ENCODE assay signal across 8 cellular contexts in the genomic region with DNA sequence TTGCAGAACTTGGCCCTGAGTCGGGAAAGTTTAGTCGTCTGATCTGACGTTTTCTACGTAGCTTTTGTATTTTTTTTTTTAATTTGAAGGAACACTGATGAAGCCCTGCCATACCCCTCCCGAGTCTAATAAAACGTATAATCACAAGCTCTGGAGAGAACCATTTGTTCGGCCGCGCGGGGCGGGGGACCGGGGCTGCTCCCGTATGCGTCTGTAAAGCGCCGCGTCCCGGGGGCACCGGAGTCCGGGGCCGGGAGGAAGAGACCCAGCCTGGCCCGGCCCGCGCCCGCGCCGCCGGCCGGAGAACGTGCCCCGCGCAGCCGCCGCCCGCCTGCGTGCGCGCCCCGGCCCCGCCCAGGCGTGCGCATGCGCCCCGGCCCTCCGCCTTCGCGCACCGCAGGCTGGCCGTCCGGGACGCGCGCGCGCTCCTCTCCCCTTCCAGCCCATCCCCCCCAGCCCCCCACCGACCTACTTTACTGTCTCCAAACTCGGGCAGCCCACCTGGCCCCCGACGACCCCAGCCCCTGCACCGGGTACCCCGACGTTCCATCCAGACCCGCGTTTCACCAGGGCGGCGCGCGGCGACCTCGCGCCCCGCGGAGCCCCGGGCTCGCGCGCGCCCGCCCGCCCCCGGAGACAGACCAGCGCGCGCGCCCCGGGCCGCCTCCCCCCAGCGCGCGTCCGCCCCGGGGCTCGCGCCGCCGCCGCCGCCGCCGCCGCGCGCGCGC.
DNase-seq lines count a peak whose midpoint lies in the region; ATAC-seq and TF ChIP-seq lines count a peak whose summit lies in the region.

No MANE protein-coding gene starts in this region.

- H3K9me3 ChIP-seq in OCI-LY1 (ENCODE audit: low read length) (no peaks in the 10 kb centered on the region), mucosa of stomach (ENCODE audit: control insufficient read depth, low read length) (no peaks in the 10 kb centered on the region)

- H3K9ac ChIP-seq in OCI-LY1 (ENCODE audit: low read length) (peak overlapping the region; percentile 95), mucosa of stomach (ENCODE audit: low read length) (peak overlapping the region; percentile 83)

- DNase-seq in AG10803 (ENCODE audit: low read depth): peak; percentile 68
- peak; percentile 85 for DNase-seq in activated T-cell treated with anti-CD3 and anti-CD28 coated beads, Interleukin-2, amount 50 U/mL, for 24 hours
- DNase-seq in erythroblast (lab: John Stamatoyannopoulos, UW): peak; percentile 87 to 94
- peak; percentile 73 to 84 for DNase-seq in stimulated activated effector memory CD8-positive, alpha-beta T cell treated with anti-CD3 and anti-CD28 coated beads, Interleukin-12 subunit alpha, Interleukin-12 subunit beta, amount 100 ng/mL, for 72 hours (ENCODE audit: low spot score in 2 of 2)

- peaks cover 64% of the 10 kb centered on the region for H3K36me3 ChIP-seq in OCI-LY1 (ENCODE audit: insufficient read depth, low read length)
- peaks cover 15% of the 10 kb centered on the region for H3K36me3 ChIP-seq in mucosa of stomach (ENCODE audit: control insufficient read depth, insufficient read depth, low read length)

- H3K4me3 ChIP-seq in AG10803 (ENCODE audit: low read length) (peak overlapping the region; percentile 88), OCI-LY1 (ENCODE audit: low read depth, low read length, poor library complexity, severe bottlenecking) (peak overlapping the region; percentile 87), mucosa of stomach (ENCODE audit: low read length) (peak overlapping the region; percentile 31)

- peak; percentile 43 for ATAC-seq in GM19023 (IDR thresholded peaks at IDR 0.05; ENCODE audit: unreplicated experiment)
- ATAC-seq in HG03521 (IDR thresholded peaks at IDR 0.05; ENCODE audit: unreplicated experiment): peak; percentile 52
- peak; percentile 72 for ATAC-seq in stimulated activated effector memory CD8-positive, alpha-beta T cell treated with anti-CD3 and anti-CD28 coated beads, Interleukin-12 subunit alpha, Interleukin-12 subunit beta, amount 100 ng/mL, for 72 hours

- H3K9me3 Mint-ChIP-seq in activated T-cell treated with anti-CD3 and anti-CD28 coated beads, Interleukin-2, amount 50 U/mL, for 24 hours: no peaks in the 10 kb centered on the region
- H3K9me3 Mint-ChIP-seq in stimulated activated effector memory CD8-positive, alpha-beta T cell treated with anti-CD3 and anti-CD28 coated beads, Interleukin-12 subunit alpha, Interleukin-12 subunit beta, amount 100 ng/mL, for 72 hours: no peaks in the 10 kb centered on the region

- H3K4me1 ChIP-seq in OCI-LY1 (ENCODE audit: insufficient read depth, low read length, severe bottlenecking): peaks cover 37% of the 10 kb centered on the region
- H3K4me1 ChIP-seq in mucosa of stomach (ENCODE audit: control insufficient read depth, insufficient read depth, low read length): peaks cover 27% of the 10 kb centered on the region

- H3K79me2 ChIP-seq in OCI-LY1 (ENCODE audit: insufficient read depth, low read length): no peaks in the 10 kb centered on the region

- H3K27ac Mint-ChIP-seq in activated T-cell treated with anti-CD3 and anti-CD28 coated beads, Interleukin-2, amount 50 U/mL, for 24 hours: peak overlapping the region; percentile 97
- H3K27ac Mint-ChIP-seq in stimulated activated effector memory CD8-positive, alpha-beta T cell treated with anti-CD3 and anti-CD28 coated beads, Interleukin-12 subunit alpha, Interleukin-12 subunit beta, amount 100 ng/mL, for 72 hours: peak overlapping the region; percentile 98

- no peaks in the 10 kb centered on the region for H3K27me3 Mint-ChIP-seq in activated T-cell treated with anti-CD3 and anti-CD28 coated beads, Interleukin-2, amount 50 U/mL, for 24 hours

- no peaks in the 10 kb centered on the region for H3F3A ChIP-seq in OCI-LY1 (ENCODE audit: insufficient read depth, low read length)

- peak; percentile 74 for TF ChIP-seq POLR2A in erythroblast (IDR thresholded peaks at IDR 0.05; ENCODE audit: low read length)

- no peak for TF ChIP-seq CTCF in AG10803 (conservative IDR thresholded peaks at IDR 0.05; ENCODE audit: low read length)
- TF ChIP-seq CTCF in OCI-LY1 (IDR thresholded peaks at IDR 0.05; ENCODE audit: low read length): no peak

- H3K4me2 ChIP-seq in OCI-LY1 (ENCODE audit: low read length): peak overlapping the region; percentile 84

- peaks cover 40% of the 10 kb centered on the region for H3K4me1 Mint-ChIP-seq in activated T-cell treated with anti-CD3 and anti-CD28 coated beads, Interleukin-2, amount 50 U/mL, for 24 hours (ENCODE audit: low read depth)
- peaks cover 47% of the 10 kb centered on the region for H3K4me1 Mint-ChIP-seq in stimulated activated effector memory CD8-positive, alpha-beta T cell treated with anti-CD3 and anti-CD28 coated beads, Interleukin-12 subunit alpha, Interleukin-12 subunit beta, amount 100 ng/mL, for 72 hours

- H4K20me1 ChIP-seq in OCI-LY1 (ENCODE audit: insufficient read depth, low read length): no peaks in the 10 kb centered on the region

- H3K9me2 ChIP-seq in OCI-LY1 (ENCODE audit: low read depth, low read length): no peaks in the 10 kb centered on the region

- H2AFZ ChIP-seq in OCI-LY1 (ENCODE audit: low read length): no peak overlapping the region

- peak overlapping the region; percentile 85 for H3K27ac ChIP-seq in OCI-LY1 (ENCODE audit: low read depth, low read length, poor library complexity, severe bottlenecking)

- peaks cover 64% of the 10 kb centered on the region for H3K36me3 Mint-ChIP-seq in activated T-cell treated with anti-CD3 and anti-CD28 coated beads, Interleukin-2, amount 50 U/mL, for 24 hours (ENCODE audit: low read depth)
- H3K36me3 Mint-ChIP-seq in stimulated activated effector memory CD8-positive, alpha-beta T cell treated with anti-CD3 and anti-CD28 coated beads, Interleukin-12 subunit alpha, Interleukin-12 subunit beta, amount 100 ng/mL, for 72 hours: peaks cover 55% of the 10 kb centered on the region

- peak overlapping the region; percentile 93 for H3K4me3 Mint-ChIP-seq in activated T-cell treated with anti-CD3 and anti-CD28 coated beads, Interleukin-2, amount 50 U/mL, for 24 hours
- peak overlapping the region; percentile 91 for H3K4me3 Mint-ChIP-seq in stimulated activated effector memory CD8-positive, alpha-beta T cell treated with anti-CD3 and anti-CD28 coated beads, Interleukin-12 subunit alpha, Interleukin-12 subunit beta, amount 100 ng/mL, for 72 hours

- H3K27me3 ChIP-seq in OCI-LY1 (ENCODE audit: insufficient read depth, low read length): no peaks in the 10 kb centered on the region
- H3K27me3 ChIP-seq in mucosa of stomach (ENCODE audit: control insufficient read depth, insufficient read depth, low read length): no peaks in the 10 kb centered on the region

Comparison
In these comparisons a context has a peak if more than half of its experiments do, and no peak if none do; other contexts are left out.
1. Peak in every context shown above with its lines: DNase-seq, ATAC-seq, H3K4me3 ChIP-seq and H3K27ac ChIP-seq.
2. H3K4me3 ChIP-seq: peak in every context shown above with its lines; median percentile 88 in AG10803; 87 in OCI-LY1; 31 in mucosa of stomach.